13 cellular contexts compared by ENCODE assay signal in the genomic region with DNA sequence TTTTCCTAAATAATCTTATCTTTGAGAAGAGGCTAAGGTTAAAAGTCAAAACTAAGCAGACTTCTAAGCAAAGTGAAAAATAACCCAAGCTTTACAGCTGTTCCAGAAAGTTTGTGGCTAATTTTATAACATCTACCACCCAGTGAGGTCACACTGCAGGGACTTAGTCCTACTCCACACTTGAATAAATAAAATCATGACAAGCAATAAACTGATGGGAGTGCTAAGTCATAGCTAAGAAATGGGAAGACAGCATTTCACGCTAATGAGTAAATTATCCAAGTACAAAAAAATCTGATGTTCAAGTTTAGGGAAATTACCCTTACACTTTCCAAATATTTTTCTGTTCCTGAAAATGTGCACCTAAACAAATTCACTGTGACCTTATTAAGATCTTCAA. TPM values are rescaled to one million over a fixed set of nuclear protein-coding genes. Genes with fewer than 3 reads are reported as not detected.
DNase-seq lines count a peak whose midpoint lies in the region; ATAC-seq and FAIRE-seq lines count a peak whose summit lies in the region.
"Had no signal": no experiment of that assay in that cellular context is flagged by ENCODE, and none has a peak within 500 bp of the region (broad histone marks: within the 10 kb centered on the region; RNA-seq: fewer than 3 reads in every experiment).

No MANE protein-coding gene starts in this region.

- H3K4me3 ChIP-seq in duodenal mucosa (ENCODE audit: low read depth in 1 of 2, low read length in 2 of 2) (no peak overlapping the region), mesenchymal stem cell (ENCODE audit: insufficient read depth in 1 of 2, low read depth in 1 of 2, low read length in 2 of 2) (no peak overlapping the region), subcutaneous abdominal adipose tissue (ENCODE audit: low read depth in 1 of 5, low read length in 5 of 5) (no peak overlapping the region)

- no peak overlapping the region for H2AK5ac ChIP-seq in mesenchymal stem cell (ENCODE audit: low read length, severe bottlenecking)

- 13% methylated on average over 1 of the region's 1 CpG for WGBS in mesenchymal stem cell

- H3K18ac ChIP-seq in mesenchymal stem cell (ENCODE audit: low read depth in 1 of 2, low read length in 2 of 2), result no peak overlapping the region

- peak overlapping the region; percentile 10 for H3K27ac ChIP-seq in duodenal mucosa (ENCODE audit: low read depth, low read length)
- peak overlapping the region; percentile 33 for H3K27ac ChIP-seq in mesenchymal stem cell (ENCODE audit: low read length, poor library complexity, severe bottlenecking)
- peak overlapping the region; percentile 9 for H3K27ac ChIP-seq in subcutaneous abdominal adipose tissue (ENCODE audit: low read depth, low read length)

- no peak overlapping the region for H2BK12ac ChIP-seq in mesenchymal stem cell (ENCODE audit: low read length in 2 of 2)

- H3K27me3 ChIP-seq in duodenal mucosa (ENCODE audit: control insufficient read depth in 1 of 2, insufficient read depth in 2 of 2, low read length in 2 of 2), result no peaks in the 10 kb centered on the region
- H3K27me3 ChIP-seq in mesenchymal stem cell (ENCODE audit: control insufficient read depth in 1 of 2, insufficient read depth in 1 of 2, low read length in 2 of 2), result no peaks in the 10 kb centered on the region
- no peaks in the 10 kb centered on the region for H3K27me3 ChIP-seq in subcutaneous abdominal adipose tissue (ENCODE audit: control insufficient read depth in 5 of 5, insufficient read depth in 4 of 5, low read length in 5 of 5)

- H3K9me3 ChIP-seq in duodenal mucosa (ENCODE audit: control insufficient read depth in 1 of 2, low read length in 2 of 2) (no peaks in the 10 kb centered on the region), mesenchymal stem cell (ENCODE audit: control insufficient read depth, low read length) (no peaks in the 10 kb centered on the region), subcutaneous abdominal adipose tissue (ENCODE audit: control insufficient read depth in 5 of 5, low read length in 5 of 5) (no peaks in the 10 kb centered on the region)

- H2BK120ac ChIP-seq in mesenchymal stem cell (ENCODE audit: low read depth, low read length), result no peak overlapping the region

- no peak overlapping the region for H3K4me2 ChIP-seq in mesenchymal stem cell (ENCODE audit: low read length, poor library complexity, severe bottlenecking)

- no peak overlapping the region for H3K9ac ChIP-seq in duodenal mucosa (ENCODE audit: low read depth in 1 of 2, low read length in 2 of 2)
- H3K9ac ChIP-seq in mesenchymal stem cell (ENCODE audit: low read length), result peak overlapping the region; percentile 49
- H3K9ac ChIP-seq in subcutaneous abdominal adipose tissue (ENCODE audit: low read length in 5 of 5), result no peak overlapping the region

- peaks cover 10 to 27% of the 10 kb centered on the region in 2 donors for H3K4me1 ChIP-seq in duodenal mucosa (ENCODE audit: control insufficient read depth in 1 of 2, insufficient read depth in 2 of 2, low read length in 2 of 2)
- H3K4me1 ChIP-seq in mesenchymal stem cell (ENCODE audit: control insufficient read depth, insufficient read depth, low read depth, low read length), result peaks cover 10% of the 10 kb centered on the region
- H3K4me1 ChIP-seq in subcutaneous abdominal adipose tissue (ENCODE audit: control insufficient read depth in 5 of 5, insufficient read depth in 5 of 5, low read length in 5 of 5), result peaks cover 0 to 26% (median 21%) of the 10 kb centered on the region in 5 donors

- no peak overlapping the region for H4K91ac ChIP-seq in mesenchymal stem cell (ENCODE audit: low read length)

- no peak overlapping the region for H4K8ac ChIP-seq in mesenchymal stem cell (ENCODE audit: low read length)

- no peak overlapping the region for H3K23ac ChIP-seq in mesenchymal stem cell (ENCODE audit: low read length in 2 of 2)

- DNase-seq in HCEC 1CT (peak; percentile 47), mesenchymal stem cell (peak; percentile 77), urothelium cell line (ENCODE audit: low spot score) (no peak), SIG-M5 (lab: John Stamatoyannopoulos, UW) (no peak), NCI-H2081 (lab: John Stamatoyannopoulos, UW) (no peak)
- DNase-seq: activated CD4-positive, alpha-beta T cell treated with anti-CD3 and anti-CD28 coated beads for 48 hours; CD8-positive, alpha-beta T cell; NCI-H510A treated with DMSO at 0.1 percent for 48 hours; small intestine had no signal

- H2BK15ac ChIP-seq in mesenchymal stem cell (ENCODE audit: low read depth, poor library complexity, severe bottlenecking), result no peak overlapping the region

- no peak for ATAC-seq in HG02610 (IDR thresholded peaks at IDR 0.05; ENCODE audit: unreplicated experiment)
- ATAC-seq: activated naive CD4-positive, alpha-beta T cell treated with anti-CD3 and anti-CD28 coated beads, Interleukin-2, amount 50 U/mL, for 72 hours; CD8-positive, alpha-beta T cell had no signal

- H3K14ac ChIP-seq in mesenchymal stem cell (ENCODE audit: low read length in 2 of 2), result no peak overlapping the region

- peaks cover 11% of the 10 kb centered on the region for H3K79me1 ChIP-seq in mesenchymal stem cell (replicated peaks; ENCODE audit: low read length, poor library complexity, severe bottlenecking)

- no peak overlapping the region for H2AFZ ChIP-seq in mesenchymal stem cell (ENCODE audit: low read depth, low read length)

- no peak for FAIRE-seq in urothelium cell line (lab: Jason Lieb, UNC)
- FAIRE-seq: small intestine had no signal

- H3K4ac ChIP-seq in mesenchymal stem cell (ENCODE audit: low read depth in 1 of 2, low read length in 2 of 2), result no peak overlapping the region

- H3K36me3 ChIP-seq in duodenal mucosa (ENCODE audit: control insufficient read depth in 1 of 2, insufficient read depth in 2 of 2, low read length in 2 of 2) (peaks cover 6 to 11% of the 10 kb centered on the region in 2 donors), mesenchymal stem cell (ENCODE audit: control insufficient read depth in 1 of 2, insufficient read depth in 2 of 2, low read depth in 1 of 2, low read length in 2 of 2) (no peaks in the 10 kb centered on the region), subcutaneous abdominal adipose tissue (ENCODE audit: control insufficient read depth in 5 of 5, insufficient read depth in 5 of 5, low read length in 5 of 5) (no peaks in the 10 kb centered on the region)

- no peak overlapping the region for H2BK5ac ChIP-seq in mesenchymal stem cell (ENCODE audit: low read depth, low read length, poor library complexity, severe bottlenecking)

RNA-seq across cellular contexts. Expression of a gene that starts 47.7 kb away (rescaled TPM):
- 29.0 TPM for polyA plus RNA-seq in mesenchymal stem cell (2013, experiment 1 of 2)
- polyA plus RNA-seq in mesenchymal stem cell (2013, experiment 2 of 2), result 27.7 TPM

Comparison
In these comparisons a context has a peak if more than half of its experiments do, and no peak if none do; other contexts are left out.
1. DNase-seq: peak in HCEC 1CT (single experiment) and mesenchymal stem cell (single experiment); none in urothelium cell line (single experiment), SIG-M5 (single experiment) and NCI-H2081 (0 of 2).
2. Peak in every context shown above with its lines, with median percentiles within 50 percentile points of each other: H3K27ac ChIP-seq.